11 cellular contexts compared by ENCODE assay signal in genomic region chr20:33843854-33844253, GRCh38. TPM values are rescaled to one million over a fixed set of nuclear protein-coding genes. Genes with fewer than 3 reads are reported as not detected.
DNase-seq lines count a peak whose midpoint lies in the region; ATAC-seq, FAIRE-seq and TF ChIP-seq lines count a peak whose summit lies in the region.
"Had no signal": no experiment of that assay in that cellular context is flagged by ENCODE, and none has a peak within 500 bp of the region (broad histone marks: within the 10 kb centered on the region; RNA-seq: fewer than 3 reads in every experiment).

No MANE protein-coding gene starts in this region.

- TF ChIP-seq POLR2A in prostate gland (IDR thresholded peaks at IDR 0.05) = no peak

- H3K36me3 Mint-ChIP-seq in activated CD4-positive, alpha-beta T cell treated with anti-CD3 and anti-CD28 coated beads for 36 hours (ENCODE audit: low read depth) = peaks cover 12% of the 10 kb centered on the region

- H3K36me3 ChIP-seq in prostate gland = no peaks in the 10 kb centered on the region

- no peaks in the 10 kb centered on the region for H3K27me3 ChIP-seq in prostate gland (replicated peaks; ENCODE audit: insufficient read depth)

- H3K4me3 Mint-ChIP-seq in activated CD4-positive, alpha-beta T cell treated with anti-CD3 and anti-CD28 coated beads for 36 hours = no peak overlapping the region

- CTCF ChIA-PET in activated CD4-positive, alpha-beta T cell treated with anti-CD3 and anti-CD28 coated beads for 36 hours (lab: Charles Lee) = interaction anchor here (0.6 kb wide), 1 partner anchor 247 kb away, joined by 3 read pairs; no protein-coding TSS in a partner anchor

- peak; percentile 49 for DNase-seq in activated CD4-positive, alpha-beta T cell treated with anti-CD3 and anti-CD28 coated beads for 36 hours
- no peak for DNase-seq in activated CD4-positive, alpha-beta T cell treated with anti-CD3 and anti-CD28 coated beads for 4 hours
- DNase-seq in amniotic epithelial cell (ENCODE audit: low read depth) = peak; percentile 59
- peak; percentile 68 for DNase-seq in prostate gland (ENCODE audit: low spot score)
- DNase-seq in frontal cortex (ENCODE audit: low spot score in 2 of 2) = no peak
- DNase-seq in NCI-H82 treated with DMSO at 0.1 percent for 48 hours (lab: John Stamatoyannopoulos, UW; ENCODE audit: unreplicated experiment) = no peak
- DNase-seq: glutamatergic neuron, NCI-H2081 treated with DMSO at 0.1 percent for 48 hours had no signal

- no peaks in the 10 kb centered on the region for H3K27me3 Mint-ChIP-seq in activated CD4-positive, alpha-beta T cell treated with anti-CD3 and anti-CD28 coated beads for 36 hours

- no peak for FAIRE-seq in frontal cortex (lab: Jason Lieb, UNC)
- FAIRE-seq: A549 had no signal

- no peak overlapping the region for H3K27ac ChIP-seq in prostate gland
- H3K27ac ChIP-seq: A549 had no signal

- TF ChIP-seq CTCF in prostate gland (IDR thresholded peaks at IDR 0.05) = no peak

- H3K4me1 ChIP-seq in prostate gland (replicated peaks) = peaks cover 15% of the 10 kb centered on the region

- H3K9me3 ChIP-seq in prostate gland = no peaks in the 10 kb centered on the region
- H3K9me3 ChIP-seq: A549 had no signal

- intact Hi-C loops in activated CD4-positive, alpha-beta T cell treated with anti-CD3 and anti-CD28 coated beads for 36 hours (cut with DNase I, micrococcal nuclease) = no loop called here
- intact Hi-C loops in prostate gland (cut with DNase I) = no loop called here

- POLR2A ChIA-PET in activated CD4-positive, alpha-beta T cell treated with anti-CD3 and anti-CD28 coated beads for 36 hours (lab: Charles Lee) = interaction anchor here (1.0 kb wide), 1 partner anchor 14 kb away, joined by 3 read pairs; no protein-coding TSS in a partner anchor

- peaks cover 87% of the 10 kb centered on the region for H3K4me1 Mint-ChIP-seq in activated CD4-positive, alpha-beta T cell treated with anti-CD3 and anti-CD28 coated beads for 36 hours

- WGBS in prostate gland = 17% methylated on average over 4 of the region's 4 CpGs

- peak; percentile 90 for ATAC-seq in activated CD4-positive, alpha-beta T cell treated with anti-CD3 and anti-CD28 coated beads for 36 hours
- ATAC-seq in HG02981 (IDR thresholded peaks at IDR 0.05; ENCODE audit: unreplicated experiment) (peak; percentile 63), HG02588 (IDR thresholded peaks at IDR 0.05; ENCODE audit: unreplicated experiment) (no peak)
- ATAC-seq: A549 had no signal

- H3K4me3 ChIP-seq in prostate gland = no peak overlapping the region
- H3K4me3 ChIP-seq: A549 had no signal

- H3K27ac Mint-ChIP-seq in activated CD4-positive, alpha-beta T cell treated with anti-CD3 and anti-CD28 coated beads for 36 hours = peak overlapping the region; percentile 20

- no peaks in the 10 kb centered on the region for H3K9me3 Mint-ChIP-seq in activated CD4-positive, alpha-beta T cell treated with anti-CD3 and anti-CD28 coated beads for 36 hours (ENCODE audit: low read depth)

RNA-seq across cellular contexts. Expression of gene CHMP4B, which starts 32.7 kb away (rescaled TPM):
- 10 to 100 TPM; 86.0 to 94.1 TPM for total RNA-seq in activated CD4-positive, alpha-beta T cell treated with anti-CD3 and anti-CD28 coated beads for 36 hours
- total RNA-seq in prostate gland (10 to 100 TPM; 75.7 to 85.8 TPM), frontal cortex (27.7 TPM)

Comparison
In these comparisons a context has a peak if more than half of its experiments do, and no peak if none do; other contexts are left out.
1. DNase-seq: peak in activated CD4-positive, alpha-beta T cell treated with anti-CD3 and anti-CD28 coated beads for 36 hours (single experiment), amniotic epithelial cell (single experiment) and prostate gland (single experiment); none in activated CD4-positive, alpha-beta T cell treated with anti-CD3 and anti-CD28 coated beads for 4 hours (0 of 2), frontal cortex (0 of 2) and NCI-H82 treated with DMSO at 0.1 percent for 48 hours (single experiment).